ENCODE assay signal across 10 cellular contexts in genomic region chr6:28656715-28657114, GRCh38.
A peak's percentile ranks its signal among the peaks of the same experiment; 100 is the strongest.
DNase-seq lines count a peak whose midpoint lies in the region; ATAC-seq and TF ChIP-seq lines count a peak whose summit lies in the region.
"Had no signal": no experiment of that assay in that cellular context is flagged by ENCODE, and none has a peak within 500 bp of the region (broad histone marks: within the 10 kb centered on the region; RNA-seq: fewer than 3 reads in every experiment).

No MANE protein-coding gene starts in this region.

- H3K4me1 Mint-ChIP-seq in GM23338, result peaks cover 4% of the 10 kb centered on the region; the same call in 1 of the 3 replicates

- H3K9me2 ChIP-seq in GM23338 (ENCODE audit: insufficient read depth) (no peaks in the 10 kb centered on the region), PC-9 (ENCODE audit: insufficient read depth) (no peaks in the 10 kb centered on the region)

- POLR2A ChIA-PET in PC-9 (lab: Charles Lee; ENCODE audit: unreplicated experiment), result interaction anchor here (0.6 kb wide), 1 partner anchor 50 kb away, joined by 9 read pairs; no protein-coding TSS in a partner anchor
- POLR2A ChIA-PET in GM10248 (lab: Yijun Ruan, JAX), result interaction anchor here (0.6 kb wide), 1 partner anchor 329 kb away, joined by 3 read pairs; no protein-coding TSS in a partner anchor

- peaks cover 52% of the 10 kb centered on the region for H3K27me3 ChIP-seq in ACC112 (ENCODE audit: insufficient read depth, low read length)
- peaks cover 18% of the 10 kb centered on the region for H3K27me3 ChIP-seq in GM23338 (ENCODE audit: insufficient read depth)
- no peaks in the 10 kb centered on the region for H3K27me3 ChIP-seq in PC-9 (ENCODE audit: insufficient read depth, low read depth)
- no peaks in the 10 kb centered on the region for H3K27me3 ChIP-seq in iPS DF 6.9 (ENCODE audit: control insufficient read depth, insufficient read depth, low read length)

- H3K36me3 ChIP-seq in ACC112 (ENCODE audit: insufficient read depth, low read length), result no peaks in the 10 kb centered on the region
- H3K36me3 ChIP-seq in GM23338 (ENCODE audit: insufficient read depth), result no peaks in the 10 kb centered on the region
- no peaks in the 10 kb centered on the region for H3K36me3 ChIP-seq in PC-9 (ENCODE audit: low read depth)
- H3K36me3 ChIP-seq in iPS DF 6.9 (ENCODE audit: control insufficient read depth, insufficient read depth, low read length), result no peaks in the 10 kb centered on the region

- H3K36me3 Mint-ChIP-seq in GM23338 (ENCODE audit: low read depth), result peaks cover 5% of the 10 kb centered on the region; the same call in 2 of the 3 replicates
- H3K36me3 Mint-ChIP-seq: CD8-positive, alpha-beta T cell had no signal

- H3K4me1 ChIP-seq in ACC112 (ENCODE audit: control insufficient read depth, insufficient read depth, low read length, unreplicated experiment) (peaks cover 5% of the 10 kb centered on the region), GM23338 (ENCODE audit: insufficient read depth) (no peaks in the 10 kb centered on the region), PC-9 (replicated peaks; ENCODE audit: insufficient read depth) (peaks cover 17% of the 10 kb centered on the region), iPS DF 6.9 (ENCODE audit: control insufficient read depth, insufficient read depth, low read length) (no peaks in the 10 kb centered on the region)

- H3K4me3 ChIP-seq in ACC112 (ENCODE audit: low read depth, low read length) (peak overlapping the region; percentile 81), GM23338 (peak overlapping the region; percentile 73), PC-9 (peak overlapping the region; percentile 88; the same call in 1 of the 2 replicates), iPS DF 6.9 (ENCODE audit: low read length) (peak overlapping the region; percentile 48; the same call in 1 of the 2 replicates)

- peaks cover 11% of the 10 kb centered on the region for H3K27me3 Mint-ChIP-seq in GM23338 (ENCODE audit: insufficient read depth, low read depth, poor library complexity)

- no peak for ATAC-seq in GM23338
- ATAC-seq: CD8-positive, alpha-beta T cell had no signal

- DNase-seq in GM23338 (ENCODE audit: low spot score) (no peak), PC-9 (no peak), iPS DF 6.9 (ENCODE audit: low read depth, low spot score) (no peak), mucosa of gallbladder (ENCODE audit: low spot score) (no peak), superior temporal gyrus (ENCODE audit: extremely low spot score) (no peak), GM10248 (ENCODE audit: extremely low spot score) (no peak), NCI-H2196 (lab: John Stamatoyannopoulos, UW; ENCODE audit: unreplicated experiment) (no peak)
- DNase-seq: activated B cell treated with CpG ODN at 0.5 μM for 24 hours; CD8-positive, alpha-beta T cell had no signal

- no peaks in the 10 kb centered on the region for H4K20me1 ChIP-seq in GM23338 (replicated peaks; ENCODE audit: insufficient read depth)
- H4K20me1 ChIP-seq in PC-9 (ENCODE audit: insufficient read depth), result no peaks in the 10 kb centered on the region

- H3K79me2 ChIP-seq in ACC112 (ENCODE audit: control insufficient read depth, insufficient read depth, low read length, unreplicated experiment) (no peaks in the 10 kb centered on the region), GM23338 (replicated peaks; ENCODE audit: insufficient read depth) (no peaks in the 10 kb centered on the region), PC-9 (ENCODE audit: low read depth) (no peaks in the 10 kb centered on the region)

- H3K9me3 ChIP-seq in PC-9 (ENCODE audit: insufficient read depth, low read depth), result no peaks in the 10 kb centered on the region
- no peaks in the 10 kb centered on the region for H3K9me3 ChIP-seq in iPS DF 6.9 (ENCODE audit: control insufficient read depth, insufficient read depth, low read length)

- no peak overlapping the region for H3K27ac Mint-ChIP-seq in GM23338
- H3K27ac Mint-ChIP-seq: activated B cell treated with CpG ODN at 0.5 μM for 24 hours; CD8-positive, alpha-beta T cell had no signal

- CTCF ChIA-PET in PC-9 (lab: Charles Lee) (no interaction called here), GM10248 (lab: Yijun Ruan, JAX) (no interaction called here)

- intact Hi-C loops in PC-9 (cut with micrococcal nuclease; ENCODE audit: unreplicated experiment), result loop anchor here (5.0 to 10.0 kb wide), 2 partner anchors 69 to 162 kb away; a partner anchor contains a TSS

- H3K27ac ChIP-seq in ACC112 (ENCODE audit: low read depth, low read length) (no peak overlapping the region), GM23338 (ENCODE audit: low read depth) (no peak overlapping the region), PC-9 (no peak overlapping the region), iPS DF 6.9 (ENCODE audit: low read length) (no peak overlapping the region)

- H2AFZ ChIP-seq in ACC112 (ENCODE audit: low read length, unreplicated experiment) (no peak overlapping the region), GM23338 (peak overlapping the region; percentile 88), PC-9 (0 out of 2 replicates have a peak overlapping the region, but pooled peaks have one; percentile 74)

- H3F3A ChIP-seq in GM23338 (replicated peaks; ENCODE audit: low read depth), result no peaks in the 10 kb centered on the region
- peaks cover 23% of the 10 kb centered on the region; the same call in 1 of the 2 replicates for H3F3A ChIP-seq in PC-9 (ENCODE audit: insufficient read depth, low read depth)

- peak overlapping the region; percentile 88 for H3K4me3 Mint-ChIP-seq in GM23338

- H3K4me2 ChIP-seq in GM23338 (peak overlapping the region; percentile 85), PC-9 (peak overlapping the region; percentile 98)

- WGBS in iPS DF 6.9 (ENCODE audit: insufficient coverage, insufficient read length), result no CpG with 5 or more reads among the region's 3 CpGs

- BruUV-seq in PC-9 (replicated peaks; lab: Mats Ljungman, UMichigan), result no TSS peak

- peaks cover 9% of the 10 kb centered on the region; the same call in 2 of the 3 replicates for H3K9me3 Mint-ChIP-seq in GM23338
- H3K9me3 Mint-ChIP-seq: CD8-positive, alpha-beta T cell had no signal

- TF ChIP-seq CTCF in GM23338 (conservative IDR thresholded peaks at IDR 0.05; ENCODE audit: low read depth in 2 of 2) (0 out of 4 replicates have a peak, but pooled peaks of 1 of the 2 experiments have one; percentile 14), PC-9 (conservative IDR thresholded peaks at IDR 0.05) (no peak), GM10248 (IDR thresholded peaks at IDR 0.05; ENCODE audit: control extremely low read depth, extremely low read depth, low read depth, missing control alignments) (no peak)

TF ChIP-seq in GM23338, 12 proteins besides CTCF, POLR2A, EP300 and RAD21:
- TF ChIP-seq REST (IDR thresholded peaks at IDR 0.05; ENCODE audit: unreplicated experiment), result no peak
- TF ChIP-seq NANOG (IDR thresholded peaks at IDR 0.05; ENCODE audit: borderline replicate concordance), result no peak
- no peak for TF ChIP-seq ZNF114 (CRISPR knock-in tag; IDR thresholded peaks at IDR 0.05)
- TF ChIP-seq CREB1 (CRISPR knock-in tag; IDR thresholded peaks at IDR 0.05; ENCODE audit: low read depth), result no peak
- no peak for TF ChIP-seq ZNF331 (CRISPR knock-in tag; IDR thresholded peaks at IDR 0.05; ENCODE audit: low read depth)
- no peak for TF ChIP-seq STAT1 (IDR thresholded peaks at IDR 0.05; ENCODE audit: unreplicated experiment)
